Comparison of ENCODE assay signal across 7 cellular contexts in the genomic region with DNA sequence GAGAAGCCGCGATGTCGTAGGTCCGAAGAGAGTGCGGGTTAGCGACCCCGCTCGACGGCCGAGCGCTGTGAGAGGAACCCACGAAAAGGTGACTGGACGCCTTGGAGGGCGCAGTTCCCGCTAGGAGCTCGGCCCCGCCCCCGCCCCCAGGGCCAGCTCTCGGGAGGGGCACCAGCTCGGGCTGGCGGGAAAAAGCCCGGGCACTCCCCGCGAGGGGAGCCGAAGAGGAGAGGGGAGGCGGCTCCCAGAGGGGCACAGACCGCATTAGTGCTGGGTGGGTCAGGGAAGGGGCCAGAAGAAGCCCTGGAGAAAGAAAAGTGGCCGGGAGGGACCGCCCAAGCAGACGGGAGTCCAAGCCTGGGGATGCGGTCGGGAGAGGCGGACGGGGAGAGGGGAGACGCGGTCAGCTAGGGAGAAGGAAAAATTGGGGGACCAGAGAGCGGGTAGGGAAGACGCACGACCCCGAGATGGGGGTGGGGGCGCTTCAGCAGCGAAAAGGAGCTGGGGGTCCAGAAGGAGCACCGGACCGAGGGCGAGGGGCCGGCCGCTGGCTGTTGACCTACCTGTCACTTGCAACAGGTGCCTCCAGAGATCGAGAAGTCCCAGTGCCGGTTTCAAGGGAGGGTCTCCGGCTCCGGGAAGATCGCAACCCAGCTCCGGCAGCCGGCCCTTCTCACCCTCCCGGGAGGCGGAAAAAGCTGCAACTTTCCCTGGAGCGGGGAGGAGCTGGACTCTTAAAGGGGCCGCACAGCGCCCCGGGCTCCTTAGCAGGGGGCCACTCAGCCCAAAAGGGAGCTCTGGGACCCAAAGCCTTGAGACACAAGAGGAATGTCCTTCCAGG. TPM values are rescaled to one million over a fixed set of nuclear protein-coding genes. Genes with fewer than 3 reads are reported as not detected.
DNase-seq lines count a peak whose midpoint lies in the region; ATAC-seq and TF ChIP-seq lines count a peak whose summit lies in the region.

A gene (minus strand): TSS at position 681 of the 841 bp plus-strand sequence. CDS start 30,084 bp downstream, outside the sequence.

- H4K5ac ChIP-seq in H9 (ENCODE audit: insufficient read length, low read depth, low read length) = no peak within 1 kb of the TSS

- H4K91ac ChIP-seq in H9 (ENCODE audit: insufficient read length, low read depth, low read length) = no peak within 1 kb of the TSS

- DNase-seq in H9 = peak; percentile 48
- DNase-seq in T-helper 17 cell = no peak
- DNase-seq in left cardiac atrium = peak; percentile 37
- peak; percentile 21 for DNase-seq in progenitor cell of endocrine pancreas (ENCODE audit: low spot score, unreplicated experiment)

- H3K23me2 ChIP-seq in H9 (ENCODE audit: insufficient read length, low read depth, low read length, poor library complexity, severe bottlenecking) = peaks cover 10% of the 10 kb centered on the region

- no peak within 1 kb of the TSS for H2AK5ac ChIP-seq in H9 (ENCODE audit: insufficient read length, low read length)

- no peak within 1 kb of the TSS for H2AFZ ChIP-seq in H9 (ENCODE audit: low read length)

- no peak within 1 kb of the TSS for H3K4ac ChIP-seq in H9 (ENCODE audit: low read depth, low read length)

- H3K27me3 Mint-ChIP-seq in H9 (ENCODE audit: low read depth) = peaks cover 81% of the 10 kb centered on the region
- H3K27me3 Mint-ChIP-seq in T-helper 17 cell = peaks cover 53% of the 10 kb centered on the region
- peaks cover 5% of the 10 kb centered on the region for H3K27me3 Mint-ChIP-seq in progenitor cell of endocrine pancreas

- no peaks in the 10 kb centered on the region for H4K20me1 ChIP-seq in H9 (ENCODE audit: control insufficient read depth, insufficient read depth, insufficient read length)

- H3T11ph ChIP-seq in H9 (ENCODE audit: low read length) = no peak within 1 kb of the TSS

- H3K4me1 ChIP-seq in H9 (ENCODE audit: insufficient read depth, low read length) = no peaks in the 10 kb centered on the region

- H2BK20ac ChIP-seq in H9 (ENCODE audit: low read depth, low read length, poor library complexity, severe bottlenecking) = no peak within 1 kb of the TSS

- H3K79me2 ChIP-seq in H9 (ENCODE audit: insufficient read depth, low read length) = no peaks in the 10 kb centered on the region

- peaks cover 58 to 66% of the 10 kb centered on the region in 2 experiments for H3K9me3 Mint-ChIP-seq in H9
- peaks cover 12% of the 10 kb centered on the region for H3K9me3 Mint-ChIP-seq in progenitor cell of endocrine pancreas (ENCODE audit: low read depth)

- peaks cover 0 to 2% (median 0%) of the 10 kb centered on the region in 3 experiments; a peak in 3 of 7 replicates for H3K36me3 Mint-ChIP-seq in H9 (ENCODE audit: insufficient read depth in 1 of 3, low read depth in 3 of 3)
- H3K36me3 Mint-ChIP-seq in T-helper 17 cell (ENCODE audit: low read depth) = peaks cover 7% of the 10 kb centered on the region
- H3K36me3 Mint-ChIP-seq in progenitor cell of endocrine pancreas (ENCODE audit: insufficient read depth) = no peaks in the 10 kb centered on the region

- H3K27me3 ChIP-seq in H9 (ENCODE audit: insufficient read depth, low read length) = peaks cover 15% of the 10 kb centered on the region; the same call in 1 of the 2 replicates

- peaks cover 37% of the 10 kb centered on the region for H3K9me3 ChIP-seq in H9 (ENCODE audit: control insufficient read depth, low read depth, low read length)
- H3K9me3 ChIP-seq in T-helper 17 cell (ENCODE audit: control insufficient read depth, low read length, poor library complexity, severe bottlenecking) = no peaks in the 10 kb centered on the region

- H3K14ac ChIP-seq in H9 (ENCODE audit: insufficient read depth, low read length) = no peak within 1 kb of the TSS

- H3K18ac ChIP-seq in H9 (ENCODE audit: insufficient read length, low read depth, low read length) = no peak within 1 kb of the TSS

- TF ChIP-seq CTCF in H9 (conservative IDR thresholded peaks at IDR 0.05) (no peak), progenitor cell of endocrine pancreas (IDR thresholded peaks at IDR 0.05; ENCODE audit: unreplicated experiment) (no peak)

- no peak within 1 kb of the TSS for H3K56ac ChIP-seq in H9 (ENCODE audit: insufficient read length, low read depth, low read length)

- H2BK5ac ChIP-seq in H9 (ENCODE audit: insufficient read length, low read length) = no peak within 1 kb of the TSS

- peak within 1 kb of the TSS; percentile 56 for H3K4me2 ChIP-seq in H9 (ENCODE audit: insufficient read depth, insufficient read length, low read length)

- no peak within 1 kb of the TSS for H3K9ac ChIP-seq in H9 (ENCODE audit: extremely low read depth, insufficient read length, low read length)

- WGBS in H9 (ENCODE audit: extremely low coverage, insufficient read length, low lambda C conversion rate) = no CpG with 5 or more reads among the region's 60 CpGs

- H2BK15ac ChIP-seq in H9 (ENCODE audit: low read depth, low read length) = no peak within 1 kb of the TSS

- no peak within 1 kb of the TSS for H4K8ac ChIP-seq in H9 (replicated peaks; ENCODE audit: insufficient read length, low read depth, low read length)

- no peak within 1 kb of the TSS for H3K27ac Mint-ChIP-seq in H9
- H3K27ac Mint-ChIP-seq in T-helper 17 cell = no peak within 1 kb of the TSS
- H3K27ac Mint-ChIP-seq in progenitor cell of endocrine pancreas = no peak within 1 kb of the TSS

- H2BK120ac ChIP-seq in H9 (ENCODE audit: low read depth, low read length, poor library complexity, severe bottlenecking) = no peak within 1 kb of the TSS

- no peak within 1 kb of the TSS for H3K23ac ChIP-seq in H9 (ENCODE audit: insufficient read length, low read depth, low read length)

- H2BK12ac ChIP-seq in H9 (ENCODE audit: insufficient read length, low read depth, low read length) = no peak within 1 kb of the TSS

- peaks cover 0 to 3% of the 10 kb centered on the region in 2 experiments; a peak in 1 of 4 replicates for H3K4me1 Mint-ChIP-seq in H9
- H3K4me1 Mint-ChIP-seq in T-helper 17 cell = no peaks in the 10 kb centered on the region
- H3K4me1 Mint-ChIP-seq in progenitor cell of endocrine pancreas (ENCODE audit: low read depth) = no peaks in the 10 kb centered on the region

- intact Hi-C loops in left cardiac atrium (cut with DNase I) = no loop called here

- no peak within 1 kb of the TSS for H3K27ac ChIP-seq in H9 (ENCODE audit: insufficient read length, low read depth, low read length)

- no peaks in the 10 kb centered on the region for H3K79me1 ChIP-seq in H9 (ENCODE audit: insufficient read depth, low read depth, low read length, poor library complexity, severe bottlenecking)

- peak within 1 kb of the TSS; percentile 68 to 85 for H3K4me3 Mint-ChIP-seq in H9
- H3K4me3 Mint-ChIP-seq in T-helper 17 cell = peak within 1 kb of the TSS; percentile 69
- H3K4me3 Mint-ChIP-seq in progenitor cell of endocrine pancreas (ENCODE audit: low read depth) = peak within 1 kb of the TSS; percentile 78

- ATAC-seq in T-helper 17 cell = no peak
- ATAC-seq in left cardiac atrium = peak; percentile 72 to 89
- no peak for ATAC-seq in HG02840 (IDR thresholded peaks at IDR 0.05; ENCODE audit: low FRiP score, unreplicated experiment)
- ATAC-seq in HG02870 (IDR thresholded peaks at IDR 0.05; ENCODE audit: unreplicated experiment) = no peak
- no peak for ATAC-seq in GM21529 (IDR thresholded peaks at IDR 0.05; ENCODE audit: unreplicated experiment)

RNA-seq across cellular contexts. Expression of the gene that starts here (rescaled TPM):
- total RNA-seq in H9 (2021) = 0.13 TPM in 1 of 2 replicates, not detected in the other
- 1 to 10 TPM in 1 of 2 donors, under 1 TPM in 1; 0.20 to 8.2 TPM for total RNA-seq in T-helper 17 cell
- total RNA-seq in left cardiac atrium = 1 to 10 TPM; 3.6 to 5.8 TPM
- total RNA-seq in progenitor cell of endocrine pancreas = 1.8 and 2.9 TPM in 2 replicates

Comparison
In these comparisons a context has a peak if more than half of its experiments do, and no peak if none do; other contexts are left out.
1. Peak in DNase-seq and H3K4me2 ChIP-seq in H9; RNA of the gene not detected or under 1 TPM.
2. DNase-seq: peak in left cardiac atrium (single experiment) and progenitor cell of endocrine pancreas (single experiment); none in T-helper 17 cell (0 of 3).
3. ATAC-seq: peak in left cardiac atrium (2 of 2); none in T-helper 17 cell (single experiment), HG02840 (single experiment), HG02870 (single experiment) and GM21529 (single experiment).
4. Peak in every context shown above with its lines, with median percentiles within 50 percentile points of each other: H3K4me3 Mint-ChIP-seq.